In the genomic region with DNA sequence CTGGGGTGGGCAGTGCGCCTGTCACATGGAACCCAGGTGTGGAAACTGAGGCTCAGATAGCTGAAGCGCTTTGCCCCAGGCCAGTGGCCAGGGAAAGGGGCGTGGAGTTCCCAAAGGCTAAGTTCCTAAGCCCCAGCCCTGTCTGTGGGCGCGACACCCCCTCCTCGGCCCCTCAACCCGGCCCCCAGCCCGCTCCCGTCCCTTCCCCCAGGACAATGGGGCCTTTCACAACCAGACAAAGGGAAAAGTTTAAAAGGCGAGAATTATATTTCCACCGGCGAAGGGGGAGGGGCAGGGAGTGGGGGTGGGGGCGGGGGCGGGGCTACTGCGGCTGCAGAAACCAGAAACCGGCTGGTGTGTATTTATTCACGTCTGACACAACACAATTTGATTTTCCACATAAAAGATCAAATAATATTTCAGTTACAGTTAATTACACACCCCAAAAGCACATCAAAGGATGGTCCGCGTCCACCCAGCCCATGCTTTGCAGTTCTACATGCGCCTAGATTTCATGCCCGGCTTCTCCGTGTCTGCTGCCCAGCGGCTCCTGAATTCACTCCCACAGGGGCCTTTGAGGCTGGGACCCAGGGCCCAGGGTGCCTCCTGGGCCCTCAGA, we compare ENCODE assay signal across 14 cellular contexts.
"Had no signal": no experiment of that assay in that cellular context is flagged by ENCODE, and none has a peak within 500 bp of the region (broad histone marks: within the 10 kb centered on the region; RNA-seq: fewer than 3 reads in every experiment).

No MANE protein-coding gene starts in this region.

- H2AFZ ChIP-seq: hepatocyte had no signal

- H3K9me3 ChIP-seq: sigmoid colon, transverse colon had no signal

- ATAC-seq: activated T-cell treated with anti-CD3 and anti-CD28 coated beads, Interleukin-2, amount 50 U/mL, for 4 hours; T-helper 17 cell had no signal

- H3K9me3 Mint-ChIP-seq: activated CD4-positive, alpha-beta memory T cell treated with anti-CD3 and anti-CD28 coated beads, Interleukin-2, amount 10 ng/mL, durations not matched to agents 7 days and 5 days; activated naive CD4-positive, alpha-beta T cell treated with anti-CD3 and anti-CD28 coated beads, Interleukin-2, amount 50 U/mL, for 24 hours; activated T-cell treated with anti-CD3 and anti-CD28 coated beads, Interleukin-2, amount 50 U/mL, for 4 hours; nephron had no signal

- H3K4me1 Mint-ChIP-seq: activated CD4-positive, alpha-beta memory T cell treated with anti-CD3 and anti-CD28 coated beads, Interleukin-2, amount 10 ng/mL, durations not matched to agents 7 days and 5 days; activated naive CD4-positive, alpha-beta T cell treated with anti-CD3 and anti-CD28 coated beads, Interleukin-2, amount 50 U/mL, for 24 hours; T-helper 17 cell had no signal

- H3K36me3 ChIP-seq: cardiac muscle cell, esophagus muscularis mucosa, sigmoid colon, transverse colon had no signal

- H3K27ac ChIP-seq: cardiac muscle cell, esophagus muscularis mucosa, hepatocyte, sigmoid colon, transverse colon had no signal

- H3K27ac Mint-ChIP-seq: activated CD4-positive, alpha-beta memory T cell treated with anti-CD3 and anti-CD28 coated beads, Interleukin-2, amount 10 ng/mL, durations not matched to agents 7 days and 5 days; activated naive CD4-positive, alpha-beta T cell treated with anti-CD3 and anti-CD28 coated beads, Interleukin-2, amount 50 U/mL, for 24 hours; T-helper 17 cell had no signal

- H3K27me3 ChIP-seq: cardiac muscle cell had no signal

- DNase-seq: activated CD4-positive, alpha-beta memory T cell treated with anti-CD3 and anti-CD28 coated beads, Interleukin-2, amount 10 ng/mL, durations not matched to agents 7 days and 5 days; activated CD4-positive, alpha-beta T cell treated with anti-CD3 and anti-CD28 coated beads for 4 hours; activated effector memory CD4-positive, alpha-beta T cell treated with Interleukin-2 at 50 U/mL for 16 hours; activated T-cell treated with anti-CD3 and anti-CD28 coated beads, Interleukin-2, amount 50 U/mL, for 4 hours; kidney; sigmoid colon; stimulated activated CD4-positive, alpha-beta T cell treated with anti-CD3 and anti-CD28 coated beads, Interleukin-1b, Interleukin-23, amount 100 ng/mL, for 48 hours; T-helper 17 cell; transverse colon had no signal

- H3K4me2 ChIP-seq: hepatocyte had no signal

- H3K4me3 Mint-ChIP-seq: activated CD4-positive, alpha-beta memory T cell treated with anti-CD3 and anti-CD28 coated beads, Interleukin-2, amount 10 ng/mL, durations not matched to agents 7 days and 5 days; activated naive CD4-positive, alpha-beta T cell treated with anti-CD3 and anti-CD28 coated beads, Interleukin-2, amount 50 U/mL, for 24 hours; activated T-cell treated with anti-CD3 and anti-CD28 coated beads, Interleukin-2, amount 50 U/mL, for 4 hours; nephron; T-helper 17 cell had no signal

- H3K79me2 ChIP-seq: hepatocyte had no signal

- H3K4me3 ChIP-seq: cardiac muscle cell, esophagus muscularis mucosa, hepatocyte, sigmoid colon, transverse colon had no signal
